ENCODE assay signal across 27 cellular contexts in genomic region chr7:79406371-79406770, GRCh38. TPM values are rescaled to one million over a fixed set of nuclear protein-coding genes. Genes with fewer than 3 reads are reported as not detected.
DNase-seq lines count a peak whose midpoint lies in the region; ATAC-seq, FAIRE-seq and TF ChIP-seq lines count a peak whose summit lies in the region.
"Had no signal": no experiment of that assay in that cellular context is flagged by ENCODE, and none has a peak within 500 bp of the region (broad histone marks: within the 10 kb centered on the region; RNA-seq: fewer than 3 reads in every experiment).

No MANE protein-coding gene starts in this region.

- no peak overlapping the region for H2AK9ac ChIP-seq in IMR-90 (replicated peaks; ENCODE audit: low read depth, low read length, poor library complexity)

- no peak overlapping the region for H3K56ac ChIP-seq in IMR-90 (ENCODE audit: extremely low read depth, insufficient read depth, low read length)

- H3K18ac ChIP-seq in IMR-90 (ENCODE audit: low read depth, low read length): no peak overlapping the region

- peak; percentile 35 for DNase-seq in IMR-90
- DNase-seq in bronchial epithelial cell (ENCODE audit: low read depth): peak; percentile 46
- peak; percentile 43 for DNase-seq in iris pigment epithelial cell (ENCODE audit: low read depth)
- peak; percentile 3 for DNase-seq in renal cortical epithelial cell (ENCODE audit: low read depth)
- DNase-seq in smooth muscle cell (lab: John Stamatoyannopoulos, UW; ENCODE audit: unreplicated experiment): no peak
- DNase-seq in amygdala (lab: John Stamatoyannopoulos, UW): no peak
- DNase-seq: Caco-2; CD8-positive, alpha-beta T cell; DMS 273 treated with DMSO at 0.1 percent for 48 hours; DND-41; H9; NCI-H1048; NCI-H1417; NCI-H1694; NCI-H2029 treated with DMSO at 0.1 percent for 48 hours; NCI-H2171; NCI-H226; NCI-H510A; NCI-H69; SIG-M5; SK-N-SH had no signal

- H2AFZ ChIP-seq in IMR-90 (replicated peaks; ENCODE audit: low read length, poor library complexity) (no peak overlapping the region), smooth muscle cell (ENCODE audit: low read depth) (no peak overlapping the region)
- H2AFZ ChIP-seq: GM23338 had no signal

- H2BK20ac ChIP-seq in IMR-90 (ENCODE audit: low read depth, low read length): no peak overlapping the region

- H4K20me1 ChIP-seq in IMR-90 (ENCODE audit: insufficient read depth, low read length) (no peaks in the 10 kb centered on the region; the same call in 1 of the 2 replicates), smooth muscle cell (ENCODE audit: low read depth) (no peaks in the 10 kb centered on the region)

- no peak for TF ChIP-seq RAD21 in IMR-90 (IDR thresholded peaks at IDR 0.05; ENCODE audit: low read length)

- in situ Hi-C loops in IMR-90 (cut with MboI; ENCODE audit: low sequenced_read_pairs): no loop called here

- no peaks in the 10 kb centered on the region for H3K79me2 ChIP-seq in smooth muscle cell (ENCODE audit: low read depth)

- no peaks in the 10 kb centered on the region for H3F3A ChIP-seq in smooth muscle cell (ENCODE audit: low read depth)

- no peak overlapping the region for H3K4me3 ChIP-seq in IMR-90 (ENCODE audit: insufficient read depth, low read depth, low read length)
- no peak overlapping the region for H3K4me3 ChIP-seq in bronchial epithelial cell (ENCODE audit: low read depth, low read length)
- H3K4me3 ChIP-seq in smooth muscle cell: no peak overlapping the region
- H3K4me3 ChIP-seq: GM23338 had no signal

- TF ChIP-seq CTCF in IMR-90 (conservative IDR thresholded peaks at IDR 0.05; ENCODE audit: low read depth, low read length) (no peak), bronchial epithelial cell (IDR thresholded peaks at IDR 0.05; ENCODE audit: insufficient read depth, low read length, severe bottlenecking) (no peak), smooth muscle cell (IDR thresholded peaks at IDR 0.05; ENCODE audit: borderline replicate concordance, insufficient read depth, poor library complexity, severe bottlenecking) (no peak)

- no peak for TF ChIP-seq POLR2A in IMR-90 (IDR thresholded peaks at IDR 0.05; ENCODE audit: low read depth, low read length)

- H3K9me3 ChIP-seq in IMR-90 (ENCODE audit: control insufficient read depth, insufficient read depth, low read length) (no peaks in the 10 kb centered on the region), smooth muscle cell (replicated peaks; ENCODE audit: low read depth) (no peaks in the 10 kb centered on the region)
- H3K9me3 ChIP-seq: Caco-2, SK-N-SH had no signal

- H4K5ac ChIP-seq in IMR-90 (ENCODE audit: low read depth, low read length): no peak overlapping the region

- H2BK15ac ChIP-seq in IMR-90 (ENCODE audit: low read depth, low read length): no peak overlapping the region

- no peaks in the 10 kb centered on the region for H3K27me3 ChIP-seq in IMR-90 (ENCODE audit: control insufficient read depth, insufficient read depth, low read length)
- no peaks in the 10 kb centered on the region for H3K27me3 ChIP-seq in bronchial epithelial cell (ENCODE audit: control insufficient read depth, insufficient read depth, low read length)
- peaks cover 1% of the 10 kb centered on the region for H3K27me3 ChIP-seq in smooth muscle cell (ENCODE audit: low read depth)

- H4K8ac ChIP-seq in IMR-90 (ENCODE audit: low read depth in 2 of 2, low read length in 2 of 2): no peak overlapping the region

- H3K4me1 ChIP-seq in IMR-90 (ENCODE audit: control insufficient read depth, insufficient read depth, low read length): peaks cover 2% of the 10 kb centered on the region; the same call in 1 of the 2 replicates
- no peaks in the 10 kb centered on the region for H3K4me1 ChIP-seq in smooth muscle cell (ENCODE audit: low read depth)
- H3K4me1 ChIP-seq: Caco-2 had no signal

- no TSS peak for BruUV-seq in IMR-90 (replicated peaks; lab: Mats Ljungman, UMichigan)

- dilution Hi-C loops in IMR-90 (cut with HindIII; ENCODE audit: low sequenced_read_pairs, unreplicated experiment): no loop called here

- H2BK5ac ChIP-seq in IMR-90 (ENCODE audit: low read depth, low read length, poor library complexity, severe bottlenecking): no peak overlapping the region

- H2AK5ac ChIP-seq in IMR-90 (ENCODE audit: low read depth, low read length): no peak overlapping the region

- no peaks in the 10 kb centered on the region for H3K36me3 ChIP-seq in IMR-90 (ENCODE audit: control insufficient read depth, insufficient read depth, low read length)
- no peaks in the 10 kb centered on the region for H3K36me3 ChIP-seq in bronchial epithelial cell (ENCODE audit: control insufficient read depth, insufficient read depth, low read length)
- no peaks in the 10 kb centered on the region for H3K36me3 ChIP-seq in smooth muscle cell (ENCODE audit: low read depth)

- H3K27ac ChIP-seq in IMR-90 (ENCODE audit: insufficient read depth, low read length) (no peak overlapping the region), smooth muscle cell (ENCODE audit: low read depth) (no peak overlapping the region)
- H3K27ac ChIP-seq: C4-2B had no signal

- H3K14ac ChIP-seq in IMR-90 (replicated peaks; ENCODE audit: low read depth, low read length): no peak overlapping the region

- no peaks in the 10 kb centered on the region for H3K9me1 ChIP-seq in IMR-90 (ENCODE audit: insufficient read depth, low read length)

- no peak for FAIRE-seq in bronchial epithelial cell (lab: Jason Lieb, UNC)
- FAIRE-seq: G401.6, RCC 7860 had no signal

- no peak overlapping the region for H2BK120ac ChIP-seq in IMR-90 (ENCODE audit: low read depth, low read length)

- H3K79me1 ChIP-seq in IMR-90 (ENCODE audit: low read depth in 1 of 2, low read length in 2 of 2): peaks cover 7 to 25% of the 10 kb centered on the region in 2 experiments

- CTCF ChIA-PET in IMR-90 (lab: Yijun Ruan, JAX): no interaction called here

- intact Hi-C loops in IMR-90 (cut with micrococcal nuclease): no loop called here

- no peak overlapping the region for H3K4ac ChIP-seq in IMR-90 (ENCODE audit: low read depth, low read length)

- WGBS in IMR-90 (ENCODE audit: extremely low coverage in 2 of 2, insufficient read length in 1 of 2), 2 experiments: no CpG with 5 or more reads among the region's 2 CpGs
- 80% methylated on average over 2 of the region's 2 CpGs for WGBS in smooth muscle cell (ENCODE audit: low lambda C conversion rate)

- no peak for ATAC-seq in IMR-90 (ENCODE audit: low read depth)
- no peak for ATAC-seq in GM18498 (IDR thresholded peaks at IDR 0.05; ENCODE audit: unreplicated experiment)
- ATAC-seq in GM19395 (IDR thresholded peaks at IDR 0.05; ENCODE audit: unreplicated experiment): no peak
- ATAC-seq: CD8-positive, alpha-beta T cell; GM23338 had no signal

- H4K91ac ChIP-seq in IMR-90 (ENCODE audit: insufficient read depth, low read depth, low read length): no peak overlapping the region

- H3K9ac ChIP-seq in IMR-90 (ENCODE audit: low read depth, low read length): no peak overlapping the region
- no peak overlapping the region for H3K9ac ChIP-seq in smooth muscle cell (ENCODE audit: low read depth)
- H3K9ac ChIP-seq: SK-N-SH had no signal

- H3K4me2 ChIP-seq in IMR-90 (ENCODE audit: low read depth, low read length): no peak overlapping the region
- no peak overlapping the region for H3K4me2 ChIP-seq in smooth muscle cell
- H3K4me2 ChIP-seq: GM23338, SK-N-SH had no signal

- no peak overlapping the region for H3K23ac ChIP-seq in IMR-90 (ENCODE audit: low read depth, low read length)

- POLR2A ChIA-PET in IMR-90 (lab: Charles Lee; ENCODE audit: unreplicated experiment): no interaction called here

TF ChIP-seq in IMR-90, 13 proteins besides CTCF, POLR2A, EP300 and RAD21:
- TF ChIP-seq RFX5 (IDR thresholded peaks at IDR 0.05; ENCODE audit: low read depth, low read length) (no peak), CEBPB (IDR thresholded peaks at IDR 0.05; ENCODE audit: low read depth, low read length) (no peak), MAFK (IDR thresholded peaks at IDR 0.05; ENCODE audit: low read depth, low read length) (no peak)
TF ChIP-seq in IMR-90: peak in this region for 0.

RNA-seq across cellular contexts. Expression of gene MAGI2, which starts 47.1 kb away (rescaled TPM):
- total RNA-seq in IMR-90 (2012; rRNA removed) (17.9 and 27.2 TPM in 2 replicates), bronchial epithelial cell (2.6 and 2.7 TPM in 2 replicates), renal cortical epithelial cell (0.52 and 2.9 TPM in 2 replicates), smooth muscle cell (9.1 and 10.7 TPM in 2 replicates)
- polyA plus RNA-seq in IMR-90 (2012; rRNA removed) (2.3 and 2.5 TPM in 2 replicates), smooth muscle cell (3.4 and 5.7 TPM in 2 replicates)
- 0.88 and 1.2 TPM in 2 replicates for polyA plus RNA-seq in IMR-90 (2012; cell fraction: cytosol; rRNA removed)
- polyA plus RNA-seq in IMR-90 (2012; cell fraction: nucleus; rRNA removed; ENCODE audit: low replicate concordance): 1.3 and 5.5 TPM in 2 replicates

Comparison
In these comparisons a context has a peak if more than half of its experiments do, and no peak if none do; other contexts are left out.
1. DNase-seq: peak in IMR-90 (single experiment), bronchial epithelial cell (single experiment), iris pigment epithelial cell (single experiment) and renal cortical epithelial cell (single experiment); none in smooth muscle cell (single experiment) and amygdala (0 of 56).